In genomic region chr5:142542906-142543305, GRCh38 we compare ENCODE assay signal across 14 cellular contexts.
DNase-seq lines count a peak whose midpoint lies in the region; ATAC-seq and TF ChIP-seq lines count a peak whose summit lies in the region.
"Had no signal": no experiment of that assay in that cellular context is flagged by ENCODE, and none has a peak within 500 bp of the region (broad histone marks: within the 10 kb centered on the region; RNA-seq: fewer than 3 reads in every experiment).

No MANE protein-coding gene starts in this region.

- peaks cover 25 to 84% (median 56%) of the 10 kb centered on the region in 10 experiments for H3K4me1 ChIP-seq in BLaER1 treated with 17β-estradiol and CSF1 and Interleukin-3, amounts not matched to agents 10 nM and 100 nM
- peaks cover 24% of the 10 kb centered on the region for H3K4me1 ChIP-seq in cardiac muscle cell (ENCODE audit: low read depth)

- DNase-seq in astrocyte of the hippocampus (ENCODE audit: low read depth, low spot score) (peak; percentile 60), cardiac muscle cell (ENCODE audit: low read depth in 1 of 2, low spot score in 1 of 2) (peak in 1 of 2 donors; percentile 73), renal cortical epithelial cell (ENCODE audit: low read depth) (peak; percentile 16), DMS153 treated with DMSO at 0.1 percent for 48 hours (lab: John Stamatoyannopoulos, UW; ENCODE audit: unreplicated experiment) (no peak)
- DNase-seq: NCI-H2171; ovary; PC-3; stimulated activated CD4-positive, alpha-beta T cell treated with anti-CD3 and anti-CD28 coated beads, Interleukin-4, amount 100 ng/mL, for 4 hours had no signal

- H3K27ac ChIP-seq in BLaER1 treated with 17β-estradiol and CSF1 and Interleukin-3, amounts not matched to agents 10 nM and 100 nM: no peak overlapping the region
- no peak overlapping the region for H3K27ac ChIP-seq in cardiac muscle cell
- H3K27ac ChIP-seq: ovary had no signal

- ATAC-seq in GM21717 (IDR thresholded peaks at IDR 0.05; ENCODE audit: unreplicated experiment) (no peak), HG03521 (IDR thresholded peaks at IDR 0.05; ENCODE audit: unreplicated experiment) (no peak), HG02885 (IDR thresholded peaks at IDR 0.05; ENCODE audit: poor library complexity, unreplicated experiment) (no peak)
- ATAC-seq: HCT116, PC-3 had no signal

- no peaks in the 10 kb centered on the region for H3K36me3 ChIP-seq in BLaER1 treated with 17β-estradiol and CSF1 and Interleukin-3, amounts not matched to agents 10 nM and 100 nM
- H3K36me3 ChIP-seq in cardiac muscle cell: no peaks in the 10 kb centered on the region
- H3K36me3 ChIP-seq: ovary, tibial nerve had no signal

- no peaks in the 10 kb centered on the region for H3K27me3 ChIP-seq in BLaER1 treated with 17β-estradiol and CSF1 and Interleukin-3, amounts not matched to agents 10 nM and 100 nM
- no peaks in the 10 kb centered on the region for H3K27me3 ChIP-seq in cardiac muscle cell
- H3K27me3 ChIP-seq: ovary, tibial nerve had no signal

- no peak overlapping the region for H3K9ac ChIP-seq in BLaER1 treated with 17β-estradiol and CSF1 and Interleukin-3, amounts not matched to agents 10 nM and 100 nM

- TF ChIP-seq CTCF in cardiac muscle cell (IDR thresholded peaks at IDR 0.05; ENCODE audit: low read depth, low read length): peak; percentile 16

- no peaks in the 10 kb centered on the region for H4K20me1 ChIP-seq in BLaER1 treated with 17β-estradiol and CSF1 and Interleukin-3, amounts not matched to agents 10 nM and 100 nM

- H3K4me2 ChIP-seq in BLaER1 treated with 17β-estradiol and CSF1 and Interleukin-3, amounts not matched to agents 10 nM and 100 nM: peak overlapping the region in 6 of 11 experiments; percentile 13 to 81 (median 42); a peak in 7 of 22 replicates

- H3K9me3 ChIP-seq in BLaER1 treated with 17β-estradiol and CSF1 and Interleukin-3, amounts not matched to agents 10 nM and 100 nM (replicated peaks in 1 of 11): no peaks in the 10 kb centered on the region
- no peaks in the 10 kb centered on the region for H3K9me3 ChIP-seq in cardiac muscle cell (ENCODE audit: low read depth)
- H3K9me3 ChIP-seq: ovary, tibial nerve had no signal

- no peak overlapping the region for H3K4me3 ChIP-seq in BLaER1 treated with 17β-estradiol and CSF1 and Interleukin-3, amounts not matched to agents 10 nM and 100 nM
- H3K4me3 ChIP-seq in cardiac muscle cell: no peak overlapping the region
- H3K4me3 ChIP-seq: ovary, tibial nerve had no signal
